In genomic region chr7:23184291-23184690, GRCh38 we compare ENCODE assay signal across 1 cellular context.
TF ChIP-seq lines count a peak whose summit lies in the region.

No MANE protein-coding gene starts in this region.

TF ChIP-seq in WTC11, 78 proteins besides CTCF, POLR2A, EP300 and RAD21 (continued from another document):
- TF ChIP-seq ATF6 (CRISPR knock-in tag; IDR thresholded peaks at IDR 0.05): no peak
- TF ChIP-seq ZNF263 (CRISPR knock-in tag; IDR thresholded peaks at IDR 0.05; ENCODE audit: low read depth): no peak
- TF ChIP-seq NFATC4 (CRISPR knock-in tag; IDR thresholded peaks at IDR 0.05): no peak
- no peak for TF ChIP-seq ZNF219 (CRISPR knock-in tag; IDR thresholded peaks at IDR 0.05; ENCODE audit: borderline replicate concordance)
- TF ChIP-seq ELF4 (CRISPR knock-in tag; IDR thresholded peaks at IDR 0.05; ENCODE audit: low read depth): no peak
TF ChIP-seq in WTC11: peak in this region for 0.
